1 cellular context compared by ENCODE assay signal in genomic region chr7:5526190-5527037, GRCh38.
TF ChIP-seq lines count a peak whose summit lies in the region.

No MANE protein-coding gene starts in this region.

TF ChIP-seq in HEK293, 187 proteins besides CTCF, POLR2A, EP300 and RAD21 (continued from another document and continues in another):
- TF ChIP-seq ZSCAN18 (tag by site-specific recombination; IDR thresholded peaks at IDR 0.05): no peak
- 0 out of 2 replicates have a peak, but pooled peaks have one; percentile 17 for TF ChIP-seq TSHZ1 (tag by site-specific recombination; IDR thresholded peaks at IDR 0.05; ENCODE audit: borderline replicate concordance)
- TF ChIP-seq ZNF146 (tag by site-specific recombination; IDR thresholded peaks at IDR 0.05): no peak
- TF ChIP-seq KLF17 (tag by site-specific recombination; IDR thresholded peaks at IDR 0.05): no peak
- no peak for TF ChIP-seq ZNF626 (tag by site-specific recombination; IDR thresholded peaks at IDR 0.05)
- no peak for TF ChIP-seq ZBTB1 (tag by site-specific recombination; IDR thresholded peaks at IDR 0.05)
- no peak for TF ChIP-seq PBX3 (CRISPR knock-in tag; IDR thresholded peaks at IDR 0.05)
- no peak for TF ChIP-seq ZNF76 (tag by site-specific recombination; IDR thresholded peaks at IDR 0.05; ENCODE audit: borderline replicate concordance, low read depth)
- TF ChIP-seq YY1 (tag by site-specific recombination; IDR thresholded peaks at IDR 0.05): no peak
- TF ChIP-seq ZNF518A (tag by site-specific recombination; conservative IDR thresholded peaks at IDR 0.05; ENCODE audit: low read depth): no peak
- TF ChIP-seq ZNF777 (tag by site-specific recombination; IDR thresholded peaks at IDR 0.05; ENCODE audit: borderline replicate concordance): no peak
- TF ChIP-seq ZNF629 (tag by site-specific recombination; IDR thresholded peaks at IDR 0.05): peak; percentile 35; the same call in 1 of the 2 replicates
- no peak for TF ChIP-seq TCF7L2 (IDR thresholded peaks at IDR 0.05; ENCODE audit: borderline replicate concordance, low read depth, low read length)
- no peak for TF ChIP-seq ZNF175 (tag by site-specific recombination; IDR thresholded peaks at IDR 0.05)
- no peak for TF ChIP-seq ZNF311 (tag by site-specific recombination; IDR thresholded peaks at IDR 0.05; ENCODE audit: borderline replicate concordance)
- no peak for TF ChIP-seq ZNF645 (tag by site-specific recombination; IDR thresholded peaks at IDR 0.05)
- no peak for TF ChIP-seq ZBTB20 (tag by site-specific recombination; IDR thresholded peaks at IDR 0.05)
- TF ChIP-seq ZNF837 (tag by site-specific recombination; IDR thresholded peaks at IDR 0.05): no peak
- 0 out of 2 replicates have a peak, but pooled peaks have one; percentile 27 for TF ChIP-seq GLIS2 (tag by site-specific recombination; IDR thresholded peaks at IDR 0.05)
- TF ChIP-seq ZNF133 (tag by site-specific recombination; IDR thresholded peaks at IDR 0.05): no peak
- no peak for TF ChIP-seq ZNF521 (tag by site-specific recombination; IDR thresholded peaks at IDR 0.05)
- TF ChIP-seq SP2 (tag by site-specific recombination; IDR thresholded peaks at IDR 0.05): no peak
- no peak for TF ChIP-seq ZNF548 (tag by site-specific recombination; IDR thresholded peaks at IDR 0.05)
- no peak for TF ChIP-seq ZNF398 (tag by site-specific recombination; IDR thresholded peaks at IDR 0.05)
- no peak for TF ChIP-seq RBAK (tag by site-specific recombination; IDR thresholded peaks at IDR 0.05)
- 0 out of 2 replicates have a peak, but pooled peaks have one; percentile 34 for TF ChIP-seq OVOL3 (tag by site-specific recombination; IDR thresholded peaks at IDR 0.05)
- TF ChIP-seq ZFHX2 (tag by site-specific recombination; conservative IDR thresholded peaks at IDR 0.05): no peak
- no peak for TF ChIP-seq MZF1 (tag by site-specific recombination; IDR thresholded peaks at IDR 0.05; ENCODE audit: borderline replicate concordance)
- no peak for TF ChIP-seq ZNF433 (tag by site-specific recombination; IDR thresholded peaks at IDR 0.05; ENCODE audit: low read depth)
- TF ChIP-seq ZNF785 (tag by site-specific recombination; IDR thresholded peaks at IDR 0.05): no peak
- no peak for TF ChIP-seq MYNN (tag by site-specific recombination; IDR thresholded peaks at IDR 0.05; ENCODE audit: borderline replicate concordance)
- TF ChIP-seq ZNF585B (tag by site-specific recombination; IDR thresholded peaks at IDR 0.05): no peak
- TF ChIP-seq ZNF223 (tag by site-specific recombination; IDR thresholded peaks at IDR 0.05): no peak
- TF ChIP-seq ZNF266 (tag by site-specific recombination; IDR thresholded peaks at IDR 0.05; ENCODE audit: low read depth): no peak
- TF ChIP-seq WT1 (tag by site-specific recombination; IDR thresholded peaks at IDR 0.05): no peak
- TF ChIP-seq ZNF639 (tag by site-specific recombination; IDR thresholded peaks at IDR 0.05): 0 out of 2 replicates have a peak, but pooled peaks have one; percentile 50
- no peak for TF ChIP-seq ZNF239 (tag by site-specific recombination; IDR thresholded peaks at IDR 0.05)
- no peak for TF ChIP-seq ZBTB11 (tag by site-specific recombination; conservative IDR thresholded peaks at IDR 0.05; ENCODE audit: low read depth)
- no peak for TF ChIP-seq HOXA7 (CRISPR knock-in tag; IDR thresholded peaks at IDR 0.05; ENCODE audit: borderline replicate concordance)
- no peak for TF ChIP-seq ZNF621 (tag by site-specific recombination; IDR thresholded peaks at IDR 0.05)
- peak; percentile 71 for TF ChIP-seq ZNF121 (tag by site-specific recombination; IDR thresholded peaks at IDR 0.05)
- no peak for TF ChIP-seq ZNF529 (tag by site-specific recombination; IDR thresholded peaks at IDR 0.05; ENCODE audit: insufficient replicate concordance)
- 0 out of 2 replicates have a peak, but pooled peaks have one; percentile 40 for TF ChIP-seq KLF7 (tag by site-specific recombination; IDR thresholded peaks at IDR 0.05; ENCODE audit: borderline replicate concordance)
